In the genomic region with DNA sequence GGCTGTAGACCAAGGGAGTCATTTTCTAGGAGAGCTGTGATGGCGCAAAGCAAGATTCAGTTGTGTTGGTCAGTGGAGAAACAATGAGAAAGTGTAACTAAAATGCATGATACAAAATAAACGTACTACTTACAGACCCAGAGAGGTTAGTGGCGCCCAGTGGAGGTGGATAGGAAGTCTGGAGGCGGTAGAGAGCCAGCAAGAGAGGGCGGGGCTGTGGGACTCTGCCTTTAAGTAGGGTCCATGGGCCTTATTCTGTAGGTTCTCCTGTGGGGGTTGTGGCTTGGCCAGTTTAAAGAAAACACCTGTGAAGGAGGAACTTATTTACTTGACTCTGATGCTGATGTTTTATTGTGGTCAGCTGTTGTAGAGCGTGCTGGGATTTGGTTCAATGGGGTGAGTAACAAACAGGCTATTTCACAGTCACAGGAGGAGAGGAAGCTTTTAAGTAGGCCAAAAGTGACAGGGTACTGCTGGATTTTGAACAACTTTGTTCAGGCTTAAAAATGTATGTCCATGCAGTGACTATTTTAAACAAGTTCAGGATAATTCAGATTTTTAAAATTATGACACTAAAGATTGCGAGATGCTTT, we compare ENCODE assay signal across 21 cellular contexts.
DNase-seq lines count a peak whose midpoint lies in the region; ATAC-seq, FAIRE-seq and TF ChIP-seq lines count a peak whose summit lies in the region.
"Had no signal": no experiment of that assay in that cellular context is flagged by ENCODE, and none has a peak within 500 bp of the region (broad histone marks: within the 10 kb centered on the region; RNA-seq: fewer than 3 reads in every experiment).

No MANE protein-coding gene starts in this region.

- ATAC-seq in left ventricle myocardium superior (no peak), GM12878 (peak; percentile 45; the same call in 2 of the 3 replicates), foreskin keratinocyte (peak; percentile 26), HG03521 (IDR thresholded peaks at IDR 0.05; ENCODE audit: unreplicated experiment) (no peak)
- ATAC-seq: Panc1 had no signal

- H3K4me2 ChIP-seq in GM12878 (ENCODE audit: control insufficient read depth, insufficient read depth) = no peak overlapping the region

- POLR2A ChIA-PET in GM12878 (lab: Charles Lee) = no interaction called here

- H3K9ac ChIP-seq in GM12878 (ENCODE audit: control insufficient read depth, insufficient read depth, low read length) = no peak overlapping the region

- no peaks in the 10 kb centered on the region for H3K9me3 ChIP-seq in GM12878 (replicated peaks; ENCODE audit: control insufficient read depth, insufficient read depth, low read length)
- H3K9me3 ChIP-seq: SJCRH30 had no signal

- RAD21 ChIA-PET in GM12878 (lab: Charles Lee; ENCODE audit: unreplicated experiment) = no interaction called here

- no peaks in the 10 kb centered on the region for H3K79me2 ChIP-seq in GM12878 (ENCODE audit: control insufficient read depth, insufficient read depth, low read length)

- no peak for FAIRE-seq in GM12878 (lab: Jason Lieb, UNC)
- FAIRE-seq: G401.6, GM18507 had no signal

- CTCF ChIA-PET in GM12878 (lab: Yijun Ruan, JAX) = interaction anchor here (1.8 kb wide), 1 partner anchor 42 kb away, joined by 5 read pairs; no protein-coding TSS in a partner anchor

- no peaks in the 10 kb centered on the region for H4K20me1 ChIP-seq in GM12878 (ENCODE audit: control insufficient read depth, insufficient read depth)

- in situ Hi-C loops in GM12878 (cut with MboI) = no loop called here

- TF ChIP-seq RAD21 in GM12878 (IDR thresholded peaks at IDR 0.05; ENCODE audit: insufficient read depth, low read depth, low read length) = no peak

- H3K4me1 ChIP-seq in GM12878 (ENCODE audit: control insufficient read depth, insufficient read depth, low read length) = no peaks in the 10 kb centered on the region
- H3K4me1 ChIP-seq in foreskin keratinocyte = no peaks in the 10 kb centered on the region
- H3K4me1 ChIP-seq: SJCRH30 had no signal

- no peaks in the 10 kb centered on the region for H3K27me3 ChIP-seq in GM12878 (replicated peaks in 1 of 2; ENCODE audit: control insufficient read depth in 2 of 2, insufficient read depth in 2 of 2, low read length in 1 of 2)
- no peaks in the 10 kb centered on the region for H3K27me3 ChIP-seq in foreskin keratinocyte
- H3K27me3 ChIP-seq: SJCRH30 had no signal

- TF ChIP-seq POLR2A in GM12878 (IDR thresholded peaks at IDR 0.05; ENCODE audit: low read depth, low read length) = no peak

- no peaks in the 10 kb centered on the region for H3K36me3 ChIP-seq in GM12878 (ENCODE audit: control insufficient read depth in 2 of 2, insufficient read depth in 2 of 2, low read length in 1 of 2)
- H3K36me3 ChIP-seq: SJCRH30 had no signal

- DNase-seq in cardiac septum (ENCODE audit: low spot score) = peak; percentile 68
- DNase-seq in left ventricle myocardium superior = no peak
- no peak for DNase-seq in GM12878 (ENCODE audit: low read depth, low spot score)
- DNase-seq in foreskin keratinocyte = peak in 1 of 2 donors; percentile 20
- no peak for DNase-seq in activated naive CD4-positive, alpha-beta T cell (lab: John Stamatoyannopoulos, UW)
- DNase-seq in NOMO-1 treated with DMSO at 0.1 percent for 48 hours (lab: John Stamatoyannopoulos, UW; ENCODE audit: unreplicated experiment) = no peak
- DNase-seq in ureter (ENCODE audit: low spot score) = no peak
- DNase-seq: 8988T, GOT3, Karpas-422, NCI-H1417, NCI-H1694 treated with DMSO at 0.1 percent for 48 hours, NCI-H2081 treated with DMSO at 0.1 percent for 48 hours, NCI-H2171 treated with DMSO at 0.1 percent for 48 hours, NCI-H446, NCI-H526, SJCRH30 had no signal

- WGBS in GM12878 (ENCODE audit: insufficient coverage, insufficient replicate concordance, low lambda C conversion rate, missing lambda C conversion rate) = 11% methylated on average over 7 of the region's 7 CpGs

- TF ChIP-seq CTCF in GM12878 (IDR thresholded peaks at IDR 0.05 in 2 of 3, conservative IDR thresholded peaks at IDR 0.05 in 1 of 3; ENCODE audit: control insufficient read depth in 2 of 3, extremely low read depth in 1 of 3, insufficient read depth in 1 of 3, low read depth in 3 of 3, low read length in 3 of 3) (no peak), foreskin keratinocyte (conservative IDR thresholded peaks at IDR 0.05) (no peak)

- SMC1A ChIA-PET in GM12878 (lab: Charles Lee; ENCODE audit: uncharacterized antibody, unreplicated experiment) = no interaction called here

- TF ChIP-seq EP300 in GM12878 (IDR thresholded peaks at IDR 0.05; ENCODE audit: borderline replicate concordance in 1 of 2, control insufficient read depth in 1 of 2, low read depth in 2 of 2, low read length in 2 of 2) = no peak

- H2AFZ ChIP-seq in GM12878 (ENCODE audit: control insufficient read depth, low read depth, low read length) = no peak overlapping the region

- BruUV-seq in GM12878 (replicated peaks; lab: Mats Ljungman, UMichigan) = no TSS peak

- H3K27ac ChIP-seq in GM12878 (ENCODE audit: control insufficient read depth, insufficient read depth) (no peak overlapping the region), foreskin keratinocyte (no peak overlapping the region)
- H3K27ac ChIP-seq: SJCRH30 had no signal

- intact Hi-C loops in cardiac septum (cut with DNase I) = no loop called here
- intact Hi-C loops in left ventricle myocardium superior (cut with micrococcal nuclease) = no loop called here
- intact Hi-C loops in GM12878 (cut with micrococcal nuclease; ENCODE audit: unreplicated experiment) = no loop called here

- no peak overlapping the region for H3K4me3 ChIP-seq in GM12878
- H3K4me3 ChIP-seq: SJCRH30 had no signal

TF ChIP-seq in GM12878, 131 proteins besides CTCF, POLR2A, EP300 and RAD21 (continues in another document):
- TF ChIP-seq, protein P1, sequence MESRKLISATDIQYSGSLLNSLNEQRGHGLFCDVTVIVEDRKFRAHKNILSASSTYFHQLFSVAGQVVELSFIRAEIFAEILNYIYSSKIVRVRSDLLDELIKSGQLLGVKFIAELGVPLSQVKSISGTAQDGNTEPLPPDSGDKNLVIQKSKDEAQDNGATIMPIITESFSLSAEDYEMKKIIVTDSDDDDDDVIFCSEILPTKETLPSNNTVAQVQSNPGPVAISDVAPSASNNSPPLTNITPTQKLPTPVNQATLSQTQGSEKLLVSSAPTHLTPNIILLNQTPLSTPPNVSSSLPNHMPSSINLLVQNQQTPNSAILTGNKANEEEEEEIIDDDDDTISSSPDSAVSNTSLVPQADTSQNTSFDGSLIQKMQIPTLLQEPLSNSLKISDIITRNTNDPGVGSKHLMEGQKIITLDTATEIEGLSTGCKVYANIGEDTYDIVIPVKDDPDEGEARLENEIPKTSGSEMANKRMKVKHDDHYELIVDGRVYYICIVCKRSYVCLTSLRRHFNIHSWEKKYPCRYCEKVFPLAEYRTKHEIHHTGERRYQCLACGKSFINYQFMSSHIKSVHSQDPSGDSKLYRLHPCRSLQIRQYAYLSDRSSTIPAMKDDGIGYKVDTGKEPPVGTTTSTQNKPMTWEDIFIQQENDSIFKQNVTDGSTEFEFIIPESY (IDR thresholded peaks at IDR 0.05) = no peak
- TF ChIP-seq ZNF622 (IDR thresholded peaks at IDR 0.05) (no peak), MTA3 (IDR thresholded peaks at IDR 0.05; ENCODE audit: borderline replicate concordance, low read length) (no peak), SMARCA5 (IDR thresholded peaks at IDR 0.05) (no peak)
- TF ChIP-seq, protein P2, sequence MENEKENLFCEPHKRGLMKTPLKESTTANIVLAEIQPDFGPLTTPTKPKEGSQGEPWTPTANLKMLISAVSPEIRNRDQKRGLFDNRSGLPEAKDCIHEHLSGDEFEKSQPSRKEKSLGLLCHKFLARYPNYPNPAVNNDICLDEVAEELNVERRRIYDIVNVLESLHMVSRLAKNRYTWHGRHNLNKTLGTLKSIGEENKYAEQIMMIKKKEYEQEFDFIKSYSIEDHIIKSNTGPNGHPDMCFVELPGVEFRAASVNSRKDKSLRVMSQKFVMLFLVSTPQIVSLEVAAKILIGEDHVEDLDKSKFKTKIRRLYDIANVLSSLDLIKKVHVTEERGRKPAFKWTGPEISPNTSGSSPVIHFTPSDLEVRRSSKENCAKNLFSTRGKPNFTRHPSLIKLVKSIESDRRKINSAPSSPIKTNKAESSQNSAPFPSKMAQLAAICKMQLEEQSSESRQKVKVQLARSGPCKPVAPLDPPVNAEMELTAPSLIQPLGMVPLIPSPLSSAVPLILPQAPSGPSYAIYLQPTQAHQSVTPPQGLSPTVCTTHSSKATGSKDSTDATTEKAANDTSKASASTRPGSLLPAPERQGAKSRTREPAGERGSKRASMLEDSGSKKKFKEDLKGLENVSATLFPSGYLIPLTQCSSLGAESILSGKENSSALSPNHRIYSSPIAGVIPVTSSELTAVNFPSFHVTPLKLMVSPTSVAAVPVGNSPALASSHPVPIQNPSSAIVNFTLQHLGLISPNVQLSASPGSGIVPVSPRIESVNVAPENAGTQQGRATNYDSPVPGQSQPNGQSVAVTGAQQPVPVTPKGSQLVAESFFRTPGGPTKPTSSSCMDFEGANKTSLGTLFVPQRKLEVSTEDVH (IDR thresholded peaks at IDR 0.05; ENCODE audit: low read depth, partially characterized antibody) = no peak
- TF ChIP-seq, protein P3, sequence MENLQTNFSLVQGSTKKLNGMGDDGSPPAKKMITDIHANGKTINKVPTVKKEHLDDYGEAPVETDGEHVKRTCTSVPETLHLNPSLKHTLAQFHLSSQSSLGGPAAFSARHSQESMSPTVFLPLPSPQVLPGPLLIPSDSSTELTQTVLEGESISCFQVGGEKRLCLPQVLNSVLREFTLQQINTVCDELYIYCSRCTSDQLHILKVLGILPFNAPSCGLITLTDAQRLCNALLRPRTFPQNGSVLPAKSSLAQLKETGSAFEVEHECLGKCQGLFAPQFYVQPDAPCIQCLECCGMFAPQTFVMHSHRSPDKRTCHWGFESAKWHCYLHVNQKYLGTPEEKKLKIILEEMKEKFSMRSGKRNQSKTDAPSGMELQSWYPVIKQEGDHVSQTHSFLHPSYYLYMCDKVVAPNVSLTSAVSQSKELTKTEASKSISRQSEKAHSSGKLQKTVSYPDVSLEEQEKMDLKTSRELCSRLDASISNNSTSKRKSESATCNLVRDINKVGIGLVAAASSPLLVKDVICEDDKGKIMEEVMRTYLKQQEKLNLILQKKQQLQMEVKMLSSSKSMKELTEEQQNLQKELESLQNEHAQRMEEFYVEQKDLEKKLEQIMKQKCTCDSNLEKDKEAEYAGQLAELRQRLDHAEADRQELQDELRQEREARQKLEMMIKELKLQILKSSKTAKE (IDR thresholded peaks at IDR 0.05; ENCODE audit: low read depth, poor library complexity, severe bottlenecking) = no peak

Comparison
In these comparisons a context has a peak if more than half of its experiments do, and no peak if none do; other contexts are left out.
1. ATAC-seq: peak in GM12878 (single experiment) and foreskin keratinocyte (single experiment); none in left ventricle myocardium superior (single experiment) and HG03521 (single experiment).